8 cellular contexts compared by ENCODE assay signal in the genomic region with DNA sequence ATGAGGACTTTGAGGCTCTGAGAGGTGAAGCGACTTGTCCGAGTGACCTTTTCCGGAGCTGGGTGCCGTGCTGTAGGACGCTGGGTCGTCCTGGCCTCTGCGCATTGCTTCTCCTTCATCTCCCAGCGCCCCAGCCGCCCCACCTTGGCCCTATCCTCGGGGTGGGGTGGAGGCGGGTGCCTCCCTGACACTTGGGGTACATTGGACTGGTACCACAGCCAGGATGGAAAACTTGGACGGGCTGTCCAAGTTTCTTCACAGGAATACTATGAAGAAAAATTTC.
DNase-seq lines count a peak whose midpoint lies in the region; ATAC-seq and TF ChIP-seq lines count a peak whose summit lies in the region.

No MANE protein-coding gene starts in this region.

- no peak for TF ChIP-seq CTCF in fibroblast of lung (conservative IDR thresholded peaks at IDR 0.05 in 1 of 2, IDR thresholded peaks at IDR 0.05 in 1 of 2; ENCODE audit: low read depth in 1 of 2, low read length in 2 of 2)
- no peak for TF ChIP-seq CTCF in GM10248 (IDR thresholded peaks at IDR 0.05; ENCODE audit: control extremely low read depth, extremely low read depth, low read depth, missing control alignments)

- no peaks in the 10 kb centered on the region for H3K79me2 ChIP-seq in fibroblast of lung (ENCODE audit: control insufficient read depth, insufficient read depth, low read length)

- ATAC-seq in T-helper 17 cell (no peak), GM21529 (IDR thresholded peaks at IDR 0.05; ENCODE audit: unreplicated experiment) (no peak), GM21447 (IDR thresholded peaks at IDR 0.05; ENCODE audit: unreplicated experiment) (no peak)

- peak overlapping the region; percentile 61 for H3K27ac Mint-ChIP-seq in T-helper 17 cell

- no peak overlapping the region for H3K27ac ChIP-seq in fibroblast of lung (ENCODE audit: insufficient read depth, low read length)
- H3K27ac ChIP-seq in rectal smooth muscle tissue (ENCODE audit: low read depth, low read length) = no peak overlapping the region

- POLR2A ChIA-PET in GM10248 (lab: Yijun Ruan, JAX) = no interaction called here

- H2AFZ ChIP-seq in fibroblast of lung (ENCODE audit: low read length) = no peak overlapping the region

- H3K36me3 Mint-ChIP-seq in T-helper 17 cell (ENCODE audit: low read depth) = peaks cover 4% of the 10 kb centered on the region

- H3K36me3 ChIP-seq in fibroblast of lung (ENCODE audit: control insufficient read depth, insufficient read depth, low read length) = no peaks in the 10 kb centered on the region
- H3K36me3 ChIP-seq in rectal smooth muscle tissue (ENCODE audit: control insufficient read depth, insufficient read depth, low read length) = no peaks in the 10 kb centered on the region

- H3K4me1 Mint-ChIP-seq in T-helper 17 cell = peaks cover 4% of the 10 kb centered on the region

- H3K4me2 ChIP-seq in fibroblast of lung (ENCODE audit: extremely low read depth, insufficient read depth, low read length) = peak overlapping the region; percentile 89

- H3K4me3 ChIP-seq in GM08714 (ENCODE audit: low read length) (peak overlapping the region; percentile 72), fibroblast of lung (replicated peaks in 1 of 4; ENCODE audit: control extremely low read depth in 1 of 4, insufficient read depth in 1 of 4, low read depth in 3 of 4, low read length in 4 of 4) (peak overlapping the region; percentile 61 to 75 (median 68)), rectal smooth muscle tissue (ENCODE audit: low read length) (peak overlapping the region; percentile 37)

- CTCF ChIA-PET in GM10248 (lab: Yijun Ruan, JAX) = interaction anchor here (1.4 to 1.8 kb wide), 2 partner anchors 10 to 48 kb away, joined by 3 to 5 read pairs; no protein-coding TSS in a partner anchor

- DNase-seq in T-helper 17 cell (no peak), fibroblast of lung (ENCODE audit: low read depth in 2 of 2) (no peak), OCI-M2 (lab: John Stamatoyannopoulos, UW; ENCODE audit: unreplicated experiment) (no peak), GM10248 (ENCODE audit: extremely low spot score) (no peak)

- H3K27me3 Mint-ChIP-seq in T-helper 17 cell = peaks cover 6% of the 10 kb centered on the region

- H3K9me3 ChIP-seq in T-helper 17 cell (ENCODE audit: control insufficient read depth, low read length, poor library complexity, severe bottlenecking) (no peaks in the 10 kb centered on the region), fibroblast of lung (ENCODE audit: control insufficient read depth, insufficient read depth, low read depth, low read length) (no peaks in the 10 kb centered on the region)

- no peaks in the 10 kb centered on the region for H4K20me1 ChIP-seq in fibroblast of lung (ENCODE audit: control insufficient read depth, extremely low read depth, insufficient read depth, low read length)

- no peak overlapping the region for H3K9ac ChIP-seq in fibroblast of lung (ENCODE audit: insufficient read depth, low read length)
- no peak overlapping the region for H3K9ac ChIP-seq in rectal smooth muscle tissue (ENCODE audit: low read length)

- H3K4me1 ChIP-seq in fibroblast of lung (ENCODE audit: control insufficient read depth, extremely low read depth, insufficient read depth, low read length) (no peaks in the 10 kb centered on the region), rectal smooth muscle tissue (ENCODE audit: control insufficient read depth, insufficient read depth, low read length) (no peaks in the 10 kb centered on the region)

- no peak overlapping the region for H3K4me3 Mint-ChIP-seq in T-helper 17 cell

- H3K27me3 ChIP-seq in fibroblast of lung (ENCODE audit: control insufficient read depth, insufficient read depth, low read length) = no peaks in the 10 kb centered on the region
- H3K27me3 ChIP-seq in rectal smooth muscle tissue (ENCODE audit: control insufficient read depth, insufficient read depth, low read length) = peaks cover 5% of the 10 kb centered on the region
